ENCODE assay signal across 19 cellular contexts in the genomic region with DNA sequence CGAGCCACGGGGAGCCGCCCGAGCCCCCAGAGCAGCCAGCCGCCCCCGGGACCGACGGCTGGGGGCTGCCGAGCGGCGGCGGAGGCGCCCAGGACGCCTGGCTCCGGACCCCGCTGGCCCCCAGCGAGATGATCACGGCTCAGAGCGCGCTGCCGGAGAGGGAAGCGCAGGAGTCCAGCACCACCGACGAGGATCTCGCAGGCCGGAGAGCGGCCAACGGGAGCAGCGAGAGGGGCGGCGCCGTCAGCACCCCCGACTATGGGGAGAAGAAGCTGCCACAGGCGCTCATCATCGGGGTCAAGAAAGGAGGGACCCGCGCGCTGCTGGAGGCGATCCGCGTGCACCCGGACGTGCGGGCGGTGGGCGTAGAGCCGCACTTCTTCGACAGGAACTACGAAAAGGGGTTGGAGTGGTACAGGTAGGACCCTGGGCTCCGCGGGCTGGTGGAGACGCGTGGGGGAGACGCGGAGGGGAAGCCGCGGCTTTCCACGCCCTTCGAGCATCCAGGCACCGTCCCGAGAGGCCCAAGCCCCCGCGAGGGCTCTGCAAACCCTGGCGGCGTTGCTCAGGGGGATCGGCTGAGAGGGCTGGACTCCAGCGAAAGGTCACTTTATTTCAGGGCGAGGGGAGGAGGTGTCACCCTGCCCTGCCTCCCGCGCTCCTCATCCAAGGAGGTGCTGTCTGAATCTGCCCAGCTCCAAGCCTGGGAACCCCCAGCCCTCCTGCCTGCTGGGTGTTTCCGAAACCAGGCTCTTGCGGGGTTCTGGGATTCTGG. TPM values are rescaled to one million over a fixed set of nuclear protein-coding genes. Genes with fewer than 3 reads are reported as not detected.
DNase-seq lines count a peak whose midpoint lies in the region; ATAC-seq, FAIRE-seq and TF ChIP-seq lines count a peak whose summit lies in the region.
"Had no signal": no experiment of that assay in that cellular context is flagged by ENCODE, and none has a peak within 500 bp of the region (broad histone marks: within the 10 kb centered on the region; RNA-seq: fewer than 3 reads in every experiment).

No MANE protein-coding gene starts in this region.

- H3K27me3 ChIP-seq in A673 (replicated peaks; ENCODE audit: insufficient read depth, low read depth, low read length, poor library complexity) = no peaks in the 10 kb centered on the region
- H3K27me3 ChIP-seq in naive thymus-derived CD4-positive, alpha-beta T cell (ENCODE audit: control insufficient read depth in 2 of 2, insufficient read depth in 2 of 2, low read length in 2 of 2) = no peaks in the 10 kb centered on the region
- H3K27me3 ChIP-seq in tibial nerve = peaks cover 0 to 49% of the 10 kb centered on the region in 2 donors

- CTCF ChIA-PET in A673 (lab: Charles Lee) = no interaction called here
- CTCF ChIA-PET in naive thymus-derived CD4-positive, alpha-beta T cell (lab: Charles Lee) = no interaction called here

- H3K36me3 Mint-ChIP-seq in naive thymus-derived CD4-positive, alpha-beta T cell = no peaks in the 10 kb centered on the region
- no peaks in the 10 kb centered on the region for H3K36me3 Mint-ChIP-seq in effector memory CD8-positive, alpha-beta T cell (ENCODE audit: insufficient read depth)

- TF ChIP-seq CTCF in A673 (conservative IDR thresholded peaks at IDR 0.05; ENCODE audit: low read depth, low read length) (no peak), tibial nerve (IDR thresholded peaks at IDR 0.05) (no peak)

- DNase-seq in A673 (ENCODE audit: low spot score) = peak; percentile 35
- DNase-seq in GM12891 (ENCODE audit: insufficient read length, low spot score) = peak; percentile 15
- peak; percentile 69 for DNase-seq in ecto neural progenitor cell (ENCODE audit: low spot score)
- no peak for DNase-seq in naive thymus-derived CD4-positive, alpha-beta T cell
- DNase-seq in H54 (ENCODE audit: insufficient read length, low spot score) = no peak
- no peak for DNase-seq in effector memory CD8-positive, alpha-beta T cell
- DNase-seq in tibial nerve (ENCODE audit: low spot score in 2 of 2) = no peak
- DNase-seq: activated CD4-positive, alpha-beta T cell treated with anti-CD3 and anti-CD28 coated beads, Interleukin-2, amount 10 ng/mL, durations not matched to agents 7 days and 5 days; brain microvascular endothelial cell; mesenchymal stem cell; MV-4-11; NCI-H345; Peyer's patch; stimulated activated CD4-positive, alpha-beta T cell treated with anti-CD3 and anti-CD28 coated beads, Interleukin-4, amount 100 ng/mL, for 4 hours had no signal

- ATAC-seq in naive thymus-derived CD4-positive, alpha-beta T cell = no peak
- ATAC-seq in effector memory CD8-positive, alpha-beta T cell (replicated peaks) = no peak
- no peak for ATAC-seq in GM18861 (IDR thresholded peaks at IDR 0.05; ENCODE audit: unreplicated experiment)
- ATAC-seq: heart right ventricle had no signal

- POLR2A ChIA-PET in A673 (lab: Charles Lee; ENCODE audit: low non-redundant PET) = no interaction called here
- POLR2A ChIA-PET in naive thymus-derived CD4-positive, alpha-beta T cell (lab: Charles Lee) = no interaction called here

- TF ChIP-seq EP300 in tibial nerve (IDR thresholded peaks at IDR 0.05) = no peak

- H3K9me3 ChIP-seq in A673 (ENCODE audit: low read depth, low read length, poor library complexity, severe bottlenecking) = no peaks in the 10 kb centered on the region
- no peaks in the 10 kb centered on the region for H3K9me3 ChIP-seq in naive thymus-derived CD4-positive, alpha-beta T cell (ENCODE audit: control insufficient read depth in 2 of 3, low read length in 3 of 3)
- no peaks in the 10 kb centered on the region for H3K9me3 ChIP-seq in tibial nerve
- H3K9me3 ChIP-seq: heart right ventricle, Peyer's patch had no signal

- peak overlapping the region; percentile 69 for H3K27ac ChIP-seq in A673 (ENCODE audit: low read depth, low read length, poor library complexity, severe bottlenecking)
- H3K27ac ChIP-seq in naive thymus-derived CD4-positive, alpha-beta T cell (ENCODE audit: low read depth, low read length) = no peak overlapping the region
- no peak overlapping the region for H3K27ac ChIP-seq in tibial nerve
- H3K27ac ChIP-seq: brain microvascular endothelial cell, heart right ventricle, Peyer's patch had no signal

- intact Hi-C loops in A673 (cut with micrococcal nuclease; ENCODE audit: unreplicated experiment) = loop anchor here (5.0 to 10.0 kb wide), 4 partner anchors 104 to 1422 kb away; no protein-coding TSS in a partner anchor
- intact Hi-C loops in naive thymus-derived CD4-positive, alpha-beta T cell (cut with micrococcal nuclease) = no loop called here

- H3K27ac Mint-ChIP-seq in naive thymus-derived CD4-positive, alpha-beta T cell = no peak overlapping the region
- H3K27ac Mint-ChIP-seq in effector memory CD8-positive, alpha-beta T cell = no peak overlapping the region
- H3K27ac Mint-ChIP-seq: activated CD4-positive, alpha-beta T cell treated with anti-CD3 and anti-CD28 coated beads, Interleukin-2, amount 10 ng/mL, durations not matched to agents 7 days and 5 days; stimulated activated naive CD8-positive, alpha-beta T cell treated with anti-CD3 and anti-CD28 coated beads, Interleukin-15, Interleukin-2, amounts not matched to agents 100 ng/mL and 50 ng/mL, for 24 hours had no signal

- no peak for FAIRE-seq in GM12891 (lab: Jason Lieb, UNC)
- no peak for FAIRE-seq in H54 (lab: Jason Lieb, UNC)

- H3K9me3 Mint-ChIP-seq in naive thymus-derived CD4-positive, alpha-beta T cell = peaks cover 0 to 1% (median 0%) of the 10 kb centered on the region in 11 donors
- H3K9me3 Mint-ChIP-seq in effector memory CD8-positive, alpha-beta T cell = no peaks in the 10 kb centered on the region
- H3K9me3 Mint-ChIP-seq: activated CD4-positive, alpha-beta T cell treated with anti-CD3 and anti-CD28 coated beads, Interleukin-2, amount 10 ng/mL, durations not matched to agents 7 days and 5 days; stimulated activated naive CD8-positive, alpha-beta T cell treated with anti-CD3 and anti-CD28 coated beads, Interleukin-15, Interleukin-2, amounts not matched to agents 100 ng/mL and 50 ng/mL, for 24 hours had no signal

- H3K4me3 ChIP-seq in A673 (ENCODE audit: low read depth, low read length, poor library complexity, severe bottlenecking) (peak overlapping the region; percentile 75), tibial nerve (peak overlapping the region in 1 of 4 donors; percentile 29)
- H3K4me3 ChIP-seq in naive thymus-derived CD4-positive, alpha-beta T cell (ENCODE audit: low read length) = no peak overlapping the region

- peaks cover 70 to 81% (median 78%) of the 10 kb centered on the region in 5 donors for H3K27me3 Mint-ChIP-seq in naive thymus-derived CD4-positive, alpha-beta T cell
- peaks cover 60 to 86% of the 10 kb centered on the region in 2 donors for H3K27me3 Mint-ChIP-seq in effector memory CD8-positive, alpha-beta T cell

- peak overlapping the region in 8 of 10 donors; percentile 14 to 71 (median 51) for H3K4me3 Mint-ChIP-seq in naive thymus-derived CD4-positive, alpha-beta T cell
- H3K4me3 Mint-ChIP-seq in effector memory CD8-positive, alpha-beta T cell = no peak overlapping the region
- H3K4me3 Mint-ChIP-seq: activated CD4-positive, alpha-beta T cell treated with anti-CD3 and anti-CD28 coated beads, Interleukin-2, amount 10 ng/mL, durations not matched to agents 7 days and 5 days; stimulated activated naive CD8-positive, alpha-beta T cell treated with anti-CD3 and anti-CD28 coated beads, Interleukin-15, Interleukin-2, amounts not matched to agents 100 ng/mL and 50 ng/mL, for 24 hours had no signal

- H3K36me3 ChIP-seq in A673 (ENCODE audit: insufficient read depth, low read length, poor library complexity, severe bottlenecking) (peaks cover 7% of the 10 kb centered on the region), tibial nerve (no peaks in the 10 kb centered on the region)
- H3K36me3 ChIP-seq in naive thymus-derived CD4-positive, alpha-beta T cell (ENCODE audit: control insufficient read depth in 2 of 3, insufficient read depth in 3 of 3, low read length in 3 of 3) = no peaks in the 10 kb centered on the region
- H3K36me3 ChIP-seq: brain microvascular endothelial cell, heart right ventricle, Peyer's patch had no signal

- BruUV-seq in A673 (replicated peaks; lab: Mats Ljungman, UMichigan) = no TSS peak

- peaks cover 43% of the 10 kb centered on the region for H3K4me1 ChIP-seq in A673 (ENCODE audit: insufficient read depth, low read length, poor library complexity, severe bottlenecking)
- no peaks in the 10 kb centered on the region for H3K4me1 ChIP-seq in naive thymus-derived CD4-positive, alpha-beta T cell (ENCODE audit: control insufficient read depth in 2 of 2, insufficient read depth in 2 of 2, low read length in 2 of 2)
- peaks cover 0 to 20% (median 0%) of the 10 kb centered on the region in 4 donors for H3K4me1 ChIP-seq in tibial nerve

- TF ChIP-seq POLR2A in GM12891 (IDR thresholded peaks at IDR 0.05; ENCODE audit: low read depth, low read length) (no peak), H54 (IDR thresholded peaks at IDR 0.05; ENCODE audit: low read depth, low read length) (no peak), tibial nerve (IDR thresholded peaks at IDR 0.05) (no peak)

- WGBS in tibial nerve, 2 donors = 1 to 2% methylated on average over 33 to 67 of the region's 72 CpGs

- peaks cover 0 to 16% (median 10%) of the 10 kb centered on the region in 7 donors for H3K4me1 Mint-ChIP-seq in naive thymus-derived CD4-positive, alpha-beta T cell
- peaks cover 6 to 9% of the 10 kb centered on the region in 2 donors for H3K4me1 Mint-ChIP-seq in effector memory CD8-positive, alpha-beta T cell (ENCODE audit: low read depth in 2 of 2)

TF ChIP-seq in GM12891, 5 proteins besides CTCF, POLR2A, EP300 and RAD21:
- TF ChIP-seq SPI1 (IDR thresholded peaks at IDR 0.05; ENCODE audit: low read depth, low read length) (no peak), TAF1 (IDR thresholded peaks at IDR 0.05; ENCODE audit: low read depth, low read length) (no peak), PAX5 (IDR thresholded peaks at IDR 0.05; ENCODE audit: insufficient read depth, low read length, severe bottlenecking) (no peak), POU2F2 (IDR thresholded peaks at IDR 0.05; ENCODE audit: low read depth, low read length) (no peak), POLR2AphosphoS5 (IDR thresholded peaks at IDR 0.05; ENCODE audit: low read depth, low read length) (no peak)

RNA-seq across cellular contexts. Expression of a gene that starts 1.2 kb away (rescaled TPM):
- total RNA-seq in A673 (2021) (33.5 and 34.0 TPM in 2 replicates), tibial nerve (under 1 TPM in 1 of 4 donors, not detected in 3; 0.20 TPM)
- polyA plus RNA-seq in GM12891 (2012; ENCODE audit: low read depth, missing spikeins) = not detected
- not detected for total RNA-seq in naive thymus-derived CD4-positive, alpha-beta T cell
- polyA plus RNA-seq in naive thymus-derived CD4-positive, alpha-beta T cell = not detected
- total RNA-seq: activated CD4-positive, alpha-beta T cell treated with anti-CD3 and anti-CD28 coated beads, Interleukin-2, amount 10 ng/mL, durations not matched to agents 7 days and 5 days; heart right ventricle; HT-29; Peyer's patch; T-helper 1 cell treated with Interleukin-12 subunit alpha and Interleukin-12 subunit beta and Interleukin-4 antibody, amounts not matched to agents 30 ng/mL and 1 ng/mL, for 36 hours had no signal

Comparison
In these comparisons a context has a peak if more than half of its experiments do, and no peak if none do; other contexts are left out.
1. DNase-seq: peak in A673 (single experiment), GM12891 (single experiment) and ecto neural progenitor cell (single experiment); none in naive thymus-derived CD4-positive, alpha-beta T cell (0 of 9), H54 (single experiment), effector memory CD8-positive, alpha-beta T cell (0 of 3) and tibial nerve (0 of 2).
2. H3K4me3 Mint-ChIP-seq: peak in naive thymus-derived CD4-positive, alpha-beta T cell (8 of 10); none in effector memory CD8-positive, alpha-beta T cell (0 of 2).
3. RNA of a gene that starts 1.2 kb away (total RNA-seq): 33.5 to 34.0 TPM in A673; not detected in naive thymus-derived CD4-positive, alpha-beta T cell and 0.20 TPM in tibial nerve; every median in the first group is over 10 times any median in the second.